Comparison of ENCODE assay signal across 8 cellular contexts in genomic region chr6:98986216-98986615, GRCh38.
"Had no signal": no experiment of that assay in that cellular context is flagged by ENCODE, and none has a peak within 500 bp of the region (broad histone marks: within the 10 kb centered on the region; RNA-seq: fewer than 3 reads in every experiment).

No MANE protein-coding gene starts in this region.

- H3K9me3 ChIP-seq: HAP-1 had no signal

- H3K4me3 ChIP-seq: GM23248, HAP-1 had no signal

- ATAC-seq: HCT116, HepG2 had no signal

- H3K9ac ChIP-seq: GM23248 had no signal

- DNase-seq: GM23248, GOT3, H7, HFFc6 had no signal

- H3K36me3 ChIP-seq: HAP-1 had no signal

- H3K27ac ChIP-seq: GM23248, HL-60 had no signal
